Comparison of ENCODE assay signal across 15 cellular contexts in the genomic region with DNA sequence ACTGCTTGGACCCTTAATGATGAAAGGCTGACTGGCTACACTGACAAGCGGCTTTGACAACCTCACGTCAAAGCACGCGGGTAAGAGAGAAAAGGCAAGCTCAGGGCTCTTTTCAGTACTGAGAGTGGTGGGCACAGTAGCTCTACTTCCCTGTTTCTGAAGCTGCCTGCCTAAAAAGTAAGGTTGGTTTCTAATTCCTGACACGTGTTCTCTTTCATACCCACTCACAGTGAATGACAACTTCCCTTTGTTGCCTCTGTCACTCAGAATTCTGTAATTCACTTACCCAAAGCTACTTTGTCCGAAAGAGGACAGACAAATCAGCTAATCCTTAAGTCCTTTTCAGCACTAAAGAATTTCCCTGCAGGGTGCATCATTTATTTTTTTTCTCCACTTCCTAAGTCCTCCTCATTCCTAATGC.
DNase-seq lines count a peak whose midpoint lies in the region; ATAC-seq, FAIRE-seq and TF ChIP-seq lines count a peak whose summit lies in the region.
"Had no signal": no experiment of that assay in that cellular context is flagged by ENCODE, and none has a peak within 500 bp of the region (broad histone marks: within the 10 kb centered on the region; RNA-seq: fewer than 3 reads in every experiment).

No MANE protein-coding gene starts in this region.

- H3K9me3 ChIP-seq in HepG2 (ENCODE audit: low read length) = no peaks in the 10 kb centered on the region
- H3K9me3 ChIP-seq: BE2C, gastrocnemius medialis had no signal

- H3K79me2 ChIP-seq in HepG2 (ENCODE audit: insufficient read depth, low read length) = no peaks in the 10 kb centered on the region

- DNase-seq in MV-4-11 (lab: John Stamatoyannopoulos, UW) = peak; percentile 79
- peak; percentile 28 for DNase-seq in inferior parietal cortex (ENCODE audit: extremely low spot score)
- no peak for DNase-seq in HepG2 (ENCODE audit: low spot score)
- no peak for DNase-seq in NCI-H187 treated with DMSO at 0.1 percent for 48 hours (lab: John Stamatoyannopoulos, UW)
- DNase-seq in mesenteric fat pad (ENCODE audit: low spot score) = no peak
- DNase-seq: activated CD8-positive, alpha-beta memory T cell treated with anti-CD3 and anti-CD28 coated beads for 24 hours; BE2C; gastrocnemius medialis; NCI-H2029; PC-3; T-helper 9 cell had no signal

- no peaks in the 10 kb centered on the region for H3K4me1 ChIP-seq in HepG2 (ENCODE audit: insufficient read depth, low read length)

- in situ Hi-C loops in HepG2 (cut with HindIII; ENCODE audit: extremely low pct_ligation_motif_present, low pct_unique_long_range_greater_than_20kb) = no loop called here

- peaks cover 1 to 8% of the 10 kb centered on the region in 2 experiments; a peak in 2 of 5 replicates for H3K27me3 ChIP-seq in HepG2 (ENCODE audit: control insufficient read depth in 1 of 2, insufficient read depth in 2 of 2, low read length in 2 of 2)
- H3K27me3 ChIP-seq: BE2C, gastrocnemius medialis had no signal

- FAIRE-seq in HepG2 (lab: Jason Lieb, UNC) = no peak

- no peak overlapping the region for H3K4me3 ChIP-seq in HepG2 (replicated peaks in 1 of 3; ENCODE audit: insufficient read depth in 1 of 3, low read depth in 2 of 3, low read length in 3 of 3)
- H3K4me3 ChIP-seq: gastrocnemius medialis had no signal

- no peak for TF ChIP-seq RAD21 in HepG2 (CRISPR knock-in tag; IDR thresholded peaks at IDR 0.05)

- POLR2A ChIA-PET in HepG2 (lab: Yijun Ruan, JAX) = no interaction called here

- 52% methylated on average over 6 of the region's 6 CpGs for WGBS in HepG2 (ENCODE audit: low lambda C conversion rate)

- no peak overlapping the region for H2AFZ ChIP-seq in HepG2 (ENCODE audit: low read length)

- ATAC-seq in GM18502 (IDR thresholded peaks at IDR 0.05; ENCODE audit: poor library complexity, unreplicated experiment) (peak; percentile 61), GM21825 (IDR thresholded peaks at IDR 0.05; ENCODE audit: unreplicated experiment) (peak; percentile 68), HepG2 (no peak), GM21447 (IDR thresholded peaks at IDR 0.05; ENCODE audit: unreplicated experiment) (no peak)
- ATAC-seq: gastrocnemius medialis, left lobe of liver, PC-3 had no signal

- TF ChIP-seq EP300 in HepG2 (IDR thresholded peaks at IDR 0.05; ENCODE audit: low read depth in 2 of 2, low read length in 2 of 2) = no peak
- TF ChIP-seq EP300 in HepG2 (CRISPR knock-in tag; IDR thresholded peaks at IDR 0.05; ENCODE audit: borderline replicate concordance) = no peak

- H3K36me3 ChIP-seq in HepG2 (replicated peaks in 1 of 2; ENCODE audit: control insufficient read depth in 1 of 2, insufficient read depth in 2 of 2, low read length in 2 of 2) = no peaks in the 10 kb centered on the region
- H3K36me3 ChIP-seq: BE2C, gastrocnemius medialis had no signal

- CTCF ChIA-PET in HepG2 (lab: Yijun Ruan, JAX; ENCODE audit: low intra/inter-chr PET ratio, low total read pairs) = no interaction called here

- intact Hi-C loops in HepG2 (cut with micrococcal nuclease; ENCODE audit: unreplicated experiment) = no loop called here

- BruUV-seq in HepG2 (replicated peaks; lab: Mats Ljungman, UMichigan) = no TSS peak

- H3K27ac ChIP-seq in HepG2 (ENCODE audit: extremely low read length, insufficient read depth, low read length) = no peak overlapping the region
- H3K27ac ChIP-seq: gastrocnemius medialis had no signal

- H4K20me1 ChIP-seq in HepG2 (ENCODE audit: insufficient read depth, low read length) = no peaks in the 10 kb centered on the region

- no peak for TF ChIP-seq POLR2A in HepG2 (IDR thresholded peaks at IDR 0.05; ENCODE audit: insufficient read depth in 1 of 2, low read depth in 2 of 2, low read length in 2 of 2)

- H3K9ac ChIP-seq in HepG2 (ENCODE audit: insufficient read depth, low read depth, low read length) = no peak overlapping the region

- TF ChIP-seq CTCF in HepG2 (CRISPR knock-in tag; IDR thresholded peaks at IDR 0.05) = no peak

- no peak overlapping the region for H3K4me2 ChIP-seq in HepG2 (ENCODE audit: low read depth, low read length)

TF ChIP-seq in HepG2, 621 proteins besides CTCF, POLR2A, EP300 and RAD21:
- no peak for TF ChIP-seq ZNF549 (CRISPR knock-in tag; IDR thresholded peaks at IDR 0.05)

Comparison
In these comparisons a context has a peak if more than half of its experiments do, and no peak if none do; other contexts are left out.
1. ATAC-seq: peak in GM18502 (single experiment) and GM21825 (single experiment); none in HepG2 (single experiment) and GM21447 (single experiment).
2. DNase-seq: peak in MV-4-11 (single experiment) and inferior parietal cortex (single experiment); none in HepG2 (single experiment), NCI-H187 treated with DMSO at 0.1 percent for 48 hours (single experiment) and mesenteric fat pad (single experiment).